In the genomic region with DNA sequence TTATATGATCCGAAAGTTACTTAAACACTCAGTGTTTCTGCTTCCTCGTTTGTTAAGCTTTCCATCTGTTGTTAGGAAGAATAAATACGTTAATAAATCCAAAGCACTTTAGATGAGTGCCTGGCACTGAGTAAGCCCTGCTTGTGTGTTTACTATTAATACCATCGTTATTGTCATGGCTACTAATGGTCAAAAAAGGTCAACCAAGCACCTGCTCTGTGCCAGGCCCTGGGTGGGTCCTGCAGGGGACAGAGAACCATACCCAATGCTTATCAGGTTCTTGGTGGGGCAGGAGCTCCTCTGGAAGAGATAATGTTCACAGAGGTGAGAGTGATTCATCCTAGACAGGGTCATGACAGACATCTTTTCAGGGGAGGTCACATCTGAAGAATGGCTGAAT, we compare ENCODE assay signal across 22 cellular contexts. TPM values are rescaled to one million over a fixed set of nuclear protein-coding genes. Genes with fewer than 3 reads are reported as not detected.
DNase-seq lines count a peak whose midpoint lies in the region; ATAC-seq and TF ChIP-seq lines count a peak whose summit lies in the region.
"Had no signal": no experiment of that assay in that cellular context is flagged by ENCODE, and none has a peak within 500 bp of the region (broad histone marks: within the 10 kb centered on the region; RNA-seq: fewer than 3 reads in every experiment).

No MANE protein-coding gene starts in this region.

- H3K27me3 ChIP-seq in left ventricle myocardium inferior (ENCODE audit: low read depth) = no peaks in the 10 kb centered on the region
- H3K27me3 ChIP-seq in subcutaneous abdominal adipose tissue (ENCODE audit: control insufficient read depth in 5 of 5, insufficient read depth in 4 of 5, low read length in 5 of 5) = no peaks in the 10 kb centered on the region
- H3K27me3 ChIP-seq: BE2C, BLaER1 had no signal

- H3K9me3 Mint-ChIP-seq in activated T-cell treated with anti-CD3 and anti-CD28 coated beads, Interleukin-2, amount 50 U/mL, for 24 hours = no peaks in the 10 kb centered on the region
- H3K9me3 Mint-ChIP-seq: CD8-positive, alpha-beta memory T cell had no signal

- H3K9me3 ChIP-seq in left ventricle myocardium inferior (replicated peaks) (no peaks in the 10 kb centered on the region), subcutaneous abdominal adipose tissue (ENCODE audit: control insufficient read depth in 5 of 5, low read length in 5 of 5) (no peaks in the 10 kb centered on the region)
- H3K9me3 ChIP-seq: BE2C, BLaER1 had no signal

- H3K9ac ChIP-seq in subcutaneous abdominal adipose tissue (ENCODE audit: low read length in 5 of 5) = no peak overlapping the region
- H3K9ac ChIP-seq: BLaER1 had no signal

- in situ Hi-C loops in G401 (cut with HindIII; ENCODE audit: low sequenced_read_pairs) = no loop called here

- no peak for TF ChIP-seq CTCF in left ventricle myocardium inferior (IDR thresholded peaks at IDR 0.05; ENCODE audit: borderline replicate concordance)

- H3K27ac Mint-ChIP-seq in activated T-cell treated with anti-CD3 and anti-CD28 coated beads, Interleukin-2, amount 50 U/mL, for 24 hours = no peak overlapping the region
- H3K27ac Mint-ChIP-seq: CD14-positive monocyte; CD4-positive, alpha-beta memory T cell; CD4-positive, CD25-positive, alpha-beta regulatory T cell; CD8-positive, alpha-beta memory T cell had no signal

- H3K4me1 Mint-ChIP-seq in activated T-cell treated with anti-CD3 and anti-CD28 coated beads, Interleukin-2, amount 50 U/mL, for 24 hours (ENCODE audit: low read depth) = peaks cover 5% of the 10 kb centered on the region
- H3K4me1 Mint-ChIP-seq: CD14-positive monocyte; CD4-positive, alpha-beta memory T cell; CD4-positive, CD25-positive, alpha-beta regulatory T cell; CD8-positive, alpha-beta memory T cell had no signal

- H3K36me3 ChIP-seq in left ventricle myocardium inferior = peaks cover 9% of the 10 kb centered on the region
- H3K36me3 ChIP-seq in subcutaneous abdominal adipose tissue (ENCODE audit: control insufficient read depth in 5 of 5, insufficient read depth in 5 of 5, low read length in 5 of 5) = peaks cover 0 to 50% (median 44%) of the 10 kb centered on the region in 5 donors
- H3K36me3 ChIP-seq: BE2C, BLaER1 had no signal

- H3K4me3 Mint-ChIP-seq in activated T-cell treated with anti-CD3 and anti-CD28 coated beads, Interleukin-2, amount 50 U/mL, for 24 hours = no peak overlapping the region
- H3K4me3 Mint-ChIP-seq: CD14-positive monocyte; CD4-positive, alpha-beta memory T cell; CD4-positive, CD25-positive, alpha-beta regulatory T cell; CD8-positive, alpha-beta memory T cell had no signal

- peak; percentile 56 for ATAC-seq in Right ventricle myocardium inferior
- peak; percentile 34 for ATAC-seq in left ventricle myocardium superior
- ATAC-seq: GM12878 had no signal

- H3K36me3 Mint-ChIP-seq in activated T-cell treated with anti-CD3 and anti-CD28 coated beads, Interleukin-2, amount 50 U/mL, for 24 hours (ENCODE audit: low read depth) = no peaks in the 10 kb centered on the region
- H3K36me3 Mint-ChIP-seq: CD14-positive monocyte; CD4-positive, alpha-beta memory T cell; CD4-positive, CD25-positive, alpha-beta regulatory T cell; CD8-positive, alpha-beta memory T cell had no signal

- H3K4me3 ChIP-seq in left ventricle myocardium inferior (no peak overlapping the region), subcutaneous abdominal adipose tissue (ENCODE audit: low read depth in 1 of 5, low read length in 5 of 5) (no peak overlapping the region)
- H3K4me3 ChIP-seq: BLaER1, GM12878 had no signal

- H3K4me1 ChIP-seq in left ventricle myocardium inferior = no peaks in the 10 kb centered on the region
- H3K4me1 ChIP-seq in subcutaneous abdominal adipose tissue (ENCODE audit: control insufficient read depth in 5 of 5, insufficient read depth in 5 of 5, low read length in 5 of 5) = peaks cover 0 to 11% (median 5%) of the 10 kb centered on the region in 5 donors
- H3K4me1 ChIP-seq: BE2C, BLaER1 had no signal

- DNase-seq in Right ventricle myocardium inferior (ENCODE audit: missing footprints) = no peak
- DNase-seq in left ventricle myocardium inferior = no peak
- no peak for DNase-seq in left ventricle myocardium superior
- DNase-seq in cardiac septum (ENCODE audit: low spot score) = no peak
- DNase-seq in NCI-H524 treated with DMSO at 0.1 percent for 48 hours (lab: John Stamatoyannopoulos, UW) = peak; percentile 80
- no peak for DNase-seq in activated T-cell treated with anti-CD3 and anti-CD28 coated beads, Interleukin-2, amount 50 U/mL, for 24 hours
- no peak for DNase-seq in G401 (ENCODE audit: low spot score)
- DNase-seq: 8988T; ACHN; BE2C; C1 segment of cervical spinal cord; CD4-positive, alpha-beta memory T cell; CD4-positive, CD25-positive, alpha-beta regulatory T cell; CD8-positive, alpha-beta memory T cell; COR-L47; DMS79 treated with DMSO at 0.1 percent for 48 hours; GDM1 had no signal

- H3K27ac ChIP-seq in left ventricle myocardium inferior (replicated peaks) (no peak overlapping the region), subcutaneous abdominal adipose tissue (ENCODE audit: low read depth, low read length) (peak overlapping the region; percentile 70)
- H3K27ac ChIP-seq: BLaER1 had no signal

- no peaks in the 10 kb centered on the region for H3K27me3 Mint-ChIP-seq in activated T-cell treated with anti-CD3 and anti-CD28 coated beads, Interleukin-2, amount 50 U/mL, for 24 hours

- intact Hi-C loops in Right ventricle myocardium inferior (cut with DNase I) = no loop called here
- intact Hi-C loops in left ventricle myocardium inferior (cut with micrococcal nuclease) = no loop called here
- intact Hi-C loops in left ventricle myocardium superior (cut with micrococcal nuclease) = no loop called here
- intact Hi-C loops in cardiac septum (cut with DNase I) = no loop called here

RNA-seq across cellular contexts. Expression of gene GALNT15, which starts 39.9 kb away (rescaled TPM):
- total RNA-seq in Right ventricle myocardium inferior = 5.8 TPM
- 6.6 TPM for total RNA-seq in left ventricle myocardium inferior
- total RNA-seq in left ventricle myocardium superior = 7.0 TPM
- 1.3 TPM for total RNA-seq in cardiac septum
- total RNA-seq in G401 (2014; rRNA removed; shearing (Covaris generic)) = not detected in 2 replicates
- total RNA-seq: A673; CD4-positive, alpha-beta memory T cell; CD4-positive, CD25-positive, alpha-beta regulatory T cell; CD8-positive, alpha-beta memory T cell had no signal

RNA-seq across cellular contexts. Expression of gene DPH3, which starts 50.4 kb away (rescaled TPM):
- total RNA-seq in Right ventricle myocardium inferior (20.5 TPM), left ventricle myocardium inferior (25.9 TPM), left ventricle myocardium superior (18.2 TPM), cardiac septum (23.1 TPM)
- 14.2 and 16.5 TPM in 2 replicates for total RNA-seq in G401 (2014; rRNA removed; shearing (Covaris generic))

RNA-seq across cellular contexts. Expression of gene OXNAD1, which starts 50.6 kb away (rescaled TPM):
- total RNA-seq in Right ventricle myocardium inferior (17.2 TPM), left ventricle myocardium inferior (20.2 TPM), left ventricle myocardium superior (15.4 TPM), cardiac septum (15.1 TPM)
- total RNA-seq in G401 (2014; rRNA removed; shearing (Covaris generic)) = 10.8 and 14.8 TPM in 2 replicates
